Comparison of ENCODE assay signal across 1 cellular context in the genomic region with DNA sequence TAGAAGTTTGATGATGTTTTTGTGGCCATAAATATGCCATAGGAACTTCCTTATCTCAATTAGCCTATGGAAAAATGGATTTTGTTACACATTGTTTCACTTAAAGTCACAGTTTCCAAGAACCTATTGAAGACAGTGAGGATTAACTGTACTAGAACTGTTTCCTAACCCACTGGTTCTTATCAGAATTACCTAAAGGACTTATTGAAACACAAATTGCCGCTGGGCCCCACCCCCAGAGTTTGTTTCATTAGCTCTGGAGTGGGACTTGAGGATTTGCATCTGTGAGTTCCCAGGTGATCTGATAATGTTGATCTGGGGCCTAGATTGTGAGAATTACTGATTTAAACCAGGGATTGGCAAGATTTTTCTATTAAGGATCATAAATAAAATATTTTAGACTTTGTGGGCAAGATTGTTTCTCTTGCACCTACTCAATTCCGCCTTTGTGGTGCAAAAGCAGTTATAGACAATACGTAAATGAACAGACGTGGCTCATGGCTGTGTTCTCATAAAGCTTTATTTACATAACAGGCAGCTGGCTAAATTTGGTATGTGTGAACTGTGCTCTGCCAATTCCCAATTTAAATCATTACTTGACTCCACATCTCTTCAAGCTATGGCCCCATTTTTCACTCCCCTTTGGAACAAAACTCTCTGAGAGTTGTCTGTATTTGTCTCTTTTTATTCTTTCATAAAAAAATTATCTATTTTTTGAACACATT.
TF ChIP-seq lines count a peak whose summit lies in the region.

No MANE protein-coding gene starts in this region.

TF ChIP-seq in HepG2, 621 proteins besides CTCF, POLR2A, EP300 and RAD21:
- TF ChIP-seq, protein P1, sequence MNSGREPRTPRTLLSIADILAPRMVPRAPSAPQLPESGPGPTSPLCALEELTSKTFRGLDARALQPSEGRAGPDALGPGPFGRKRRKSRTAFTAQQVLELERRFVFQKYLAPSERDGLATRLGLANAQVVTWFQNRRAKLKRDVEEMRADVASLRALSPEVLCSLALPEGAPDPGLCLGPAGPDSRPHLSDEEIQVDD (CRISPR knock-in tag; IDR thresholded peaks at IDR 0.05; ENCODE audit: borderline replicate concordance): no peak
- TF ChIP-seq, protein P2, sequence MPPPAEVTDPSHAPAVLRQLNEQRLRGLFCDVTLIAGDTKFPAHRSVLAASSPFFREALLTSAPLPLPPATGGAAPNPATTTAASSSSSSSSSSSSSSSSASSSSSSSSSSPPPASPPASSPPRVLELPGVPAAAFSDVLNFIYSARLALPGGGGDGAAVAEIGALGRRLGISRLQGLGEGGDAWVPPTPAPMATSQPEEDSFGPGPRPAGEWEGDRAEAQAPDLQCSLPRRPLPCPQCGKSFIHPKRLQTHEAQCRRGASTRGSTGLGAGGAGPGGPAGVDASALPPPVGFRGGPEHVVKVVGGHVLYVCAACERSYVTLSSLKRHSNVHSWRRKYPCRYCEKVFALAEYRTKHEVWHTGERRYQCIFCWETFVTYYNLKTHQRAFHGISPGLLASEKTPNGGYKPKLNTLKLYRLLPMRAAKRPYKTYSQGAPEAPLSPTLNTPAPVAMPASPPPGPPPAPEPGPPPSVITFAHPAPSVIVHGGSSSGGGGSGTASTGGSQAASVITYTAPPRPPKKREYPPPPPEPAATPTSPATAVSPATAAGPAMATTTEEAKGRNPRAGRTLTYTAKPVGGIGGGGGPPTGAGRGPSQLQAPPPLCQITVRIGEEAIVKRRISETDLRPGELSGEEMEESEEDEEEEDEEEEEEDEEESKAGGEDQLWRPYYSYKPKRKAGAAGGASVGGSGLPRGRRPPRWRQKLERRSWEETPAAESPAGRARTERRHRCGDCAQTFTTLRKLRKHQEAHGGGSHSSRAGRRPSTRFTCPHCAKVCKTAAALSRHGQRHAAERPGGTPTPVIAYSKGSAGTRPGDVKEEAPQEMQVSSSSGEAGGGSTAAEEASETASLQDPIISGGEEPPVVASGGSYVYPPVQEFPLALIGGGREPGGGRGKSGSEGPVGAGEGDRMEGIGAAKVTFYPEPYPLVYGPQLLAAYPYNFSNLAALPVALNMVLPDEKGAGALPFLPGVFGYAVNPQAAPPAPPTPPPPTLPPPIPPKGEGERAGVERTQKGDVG (CRISPR knock-in tag; IDR thresholded peaks at IDR 0.05; ENCODE audit: borderline replicate concordance): no peak
- TF ChIP-seq SAP130 (CRISPR knock-in tag; IDR thresholded peaks at IDR 0.05; ENCODE audit: low read depth) (no peak), SMARCE1 (IDR thresholded peaks at IDR 0.05; ENCODE audit: borderline replicate concordance) (no peak), ZMYM2 (CRISPR knock-in tag; IDR thresholded peaks at IDR 0.05) (no peak), ZNF44 (CRISPR knock-in tag; IDR thresholded peaks at IDR 0.05) (no peak), MXD3 (CRISPR knock-in tag; IDR thresholded peaks at IDR 0.05) (no peak), CHD2 (IDR thresholded peaks at IDR 0.05; ENCODE audit: low read depth, low read length) (no peak), YY1 (IDR thresholded peaks at IDR 0.05; ENCODE audit: insufficient read depth, insufficient replicate concordance, low read depth, low read length) (no peak), ZNF512 (CRISPR knock-in tag; IDR thresholded peaks at IDR 0.05) (no peak), HNRNPK (IDR thresholded peaks at IDR 0.05; ENCODE audit: low read depth, low read length, poor library complexity, severe bottlenecking) (no peak), MNT (IDR thresholded peaks at IDR 0.05) (no peak), ARID4A (CRISPR knock-in tag; IDR thresholded peaks at IDR 0.05; ENCODE audit: borderline replicate concordance) (no peak), PRDM10 (CRISPR knock-in tag; IDR thresholded peaks at IDR 0.05; ENCODE audit: low read depth) (no peak)
- TF ChIP-seq, protein P3, sequence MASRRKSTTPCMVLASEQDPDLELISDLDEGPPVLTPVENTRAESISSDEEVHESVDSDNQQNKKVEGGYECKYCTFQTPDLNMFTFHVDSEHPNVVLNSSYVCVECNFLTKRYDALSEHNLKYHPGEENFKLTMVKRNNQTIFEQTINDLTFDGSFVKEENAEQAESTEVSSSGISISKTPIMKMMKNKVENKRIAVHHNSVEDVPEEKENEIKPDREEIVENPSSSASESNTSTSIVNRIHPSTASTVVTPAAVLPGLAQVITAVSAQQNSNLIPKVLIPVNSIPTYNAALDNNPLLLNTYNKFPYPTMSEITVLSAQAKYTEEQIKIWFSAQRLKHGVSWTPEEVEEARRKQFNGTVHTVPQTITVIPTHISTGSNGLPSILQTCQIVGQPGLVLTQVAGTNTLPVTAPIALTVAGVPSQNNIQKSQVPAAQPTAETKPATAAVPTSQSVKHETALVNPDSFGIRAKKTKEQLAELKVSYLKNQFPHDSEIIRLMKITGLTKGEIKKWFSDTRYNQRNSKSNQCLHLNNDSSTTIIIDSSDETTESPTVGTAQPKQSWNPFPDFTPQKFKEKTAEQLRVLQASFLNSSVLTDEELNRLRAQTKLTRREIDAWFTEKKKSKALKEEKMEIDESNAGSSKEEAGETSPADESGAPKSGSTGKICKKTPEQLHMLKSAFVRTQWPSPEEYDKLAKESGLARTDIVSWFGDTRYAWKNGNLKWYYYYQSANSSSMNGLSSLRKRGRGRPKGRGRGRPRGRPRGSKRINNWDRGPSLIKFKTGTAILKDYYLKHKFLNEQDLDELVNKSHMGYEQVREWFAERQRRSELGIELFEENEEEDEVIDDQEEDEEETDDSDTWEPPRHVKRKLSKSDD (CRISPR knock-in tag; IDR thresholded peaks at IDR 0.05; ENCODE audit: low read depth): no peak
TF ChIP-seq in HepG2: peak in this region for 0.
